Comparison of ENCODE assay signal across 15 cellular contexts in genomic region chr9:137227853-137228514, GRCh38. TPM values are rescaled to one million over a fixed set of nuclear protein-coding genes. Genes with fewer than 3 reads are reported as not detected.
DNase-seq lines count a peak whose midpoint lies in the region; ATAC-seq, FAIRE-seq and TF ChIP-seq lines count a peak whose summit lies in the region.
"Had no signal": no experiment of that assay in that cellular context is flagged by ENCODE, and none has a peak within 500 bp of the region (broad histone marks: within the 10 kb centered on the region; RNA-seq: fewer than 3 reads in every experiment).

No MANE protein-coding gene starts in this region.

- no peaks in the 10 kb centered on the region for H3K9me3 Mint-ChIP-seq in activated CD4-positive, alpha-beta memory T cell treated with anti-CD3 and anti-CD28 coated beads for 36 hours
- no peaks in the 10 kb centered on the region for H3K9me3 Mint-ChIP-seq in activated CD4-positive, alpha-beta memory T cell treated with anti-CD3 and anti-CD28 coated beads, Interleukin-2, amount 10 ng/mL, durations not matched to agents 7 days and 5 days
- H3K9me3 Mint-ChIP-seq in endodermal cell (no peaks in the 10 kb centered on the region), progenitor cell of endocrine pancreas (ENCODE audit: low read depth) (no peaks in the 10 kb centered on the region)
- H3K9me3 Mint-ChIP-seq: activated T-cell treated with anti-CD3 and anti-CD28 coated beads, Interleukin-2, amount 50 U/mL, for 72 hours; neural progenitor cell had no signal

- TF ChIP-seq CTCF in endodermal cell (conservative IDR thresholded peaks at IDR 0.05) (no peak), progenitor cell of endocrine pancreas (IDR thresholded peaks at IDR 0.05; ENCODE audit: unreplicated experiment) (no peak)

- no peak for FAIRE-seq in small intestine (lab: Jason Lieb, UNC)

- H3K36me3 Mint-ChIP-seq in activated CD4-positive, alpha-beta memory T cell treated with anti-CD3 and anti-CD28 coated beads for 36 hours = no peaks in the 10 kb centered on the region
- H3K36me3 Mint-ChIP-seq in activated CD4-positive, alpha-beta memory T cell treated with anti-CD3 and anti-CD28 coated beads, Interleukin-2, amount 10 ng/mL, durations not matched to agents 7 days and 5 days (ENCODE audit: low read depth) = no peaks in the 10 kb centered on the region
- H3K36me3 Mint-ChIP-seq in endodermal cell (ENCODE audit: low read depth) = no peaks in the 10 kb centered on the region
- H3K36me3 Mint-ChIP-seq in progenitor cell of endocrine pancreas (ENCODE audit: insufficient read depth) = no peaks in the 10 kb centered on the region
- H3K36me3 Mint-ChIP-seq: neural progenitor cell had no signal

- H3K36me3 ChIP-seq in NT2/D1 (ENCODE audit: insufficient read depth, insufficient read length, low read length) = no peaks in the 10 kb centered on the region
- H3K36me3 ChIP-seq in endodermal cell (ENCODE audit: control insufficient read depth, insufficient read depth, low read length) = no peaks in the 10 kb centered on the region
- H3K36me3 ChIP-seq in small intestine (ENCODE audit: control insufficient read depth in 2 of 2, insufficient read depth in 2 of 2, low read length in 2 of 2) = no peaks in the 10 kb centered on the region
- H3K36me3 ChIP-seq: cardiac muscle cell, heart left ventricle, neural progenitor cell, Peyer's patch had no signal

- H3K4me3 ChIP-seq in NT2/D1 (ENCODE audit: insufficient read length, low read depth) (no peak overlapping the region), endodermal cell (ENCODE audit: low read length) (no peak overlapping the region), small intestine (ENCODE audit: low read depth in 1 of 2, low read length in 2 of 2) (no peak overlapping the region)
- H3K4me3 ChIP-seq: cardiac muscle cell, heart left ventricle, neural progenitor cell, Peyer's patch had no signal

- WGBS in endodermal cell (ENCODE audit: insufficient coverage in 1 of 2, insufficient read length in 1 of 2), 2 experiments = 74 to 77% methylated on average over 7 to 18 of the region's 19 CpGs
- WGBS in small intestine, 3 donors = 12 to 38% (median 27%) methylated on average over 13 to 19 of the region's 19 CpGs

- no peak overlapping the region for H3K4me3 Mint-ChIP-seq in activated CD4-positive, alpha-beta memory T cell treated with anti-CD3 and anti-CD28 coated beads for 36 hours
- H3K4me3 Mint-ChIP-seq in activated CD4-positive, alpha-beta memory T cell treated with anti-CD3 and anti-CD28 coated beads, Interleukin-2, amount 10 ng/mL, durations not matched to agents 7 days and 5 days = no peak overlapping the region
- H3K4me3 Mint-ChIP-seq in endodermal cell (no peak overlapping the region), progenitor cell of endocrine pancreas (ENCODE audit: low read depth) (peak overlapping the region; percentile 51)
- H3K4me3 Mint-ChIP-seq: activated T-cell treated with anti-CD3 and anti-CD28 coated beads, Interleukin-2, amount 50 U/mL, for 72 hours; neural progenitor cell had no signal

- peaks cover 3% of the 10 kb centered on the region for H3K4me1 Mint-ChIP-seq in activated CD4-positive, alpha-beta memory T cell treated with anti-CD3 and anti-CD28 coated beads for 36 hours (ENCODE audit: low read depth)
- peaks cover 24% of the 10 kb centered on the region for H3K4me1 Mint-ChIP-seq in activated CD4-positive, alpha-beta memory T cell treated with anti-CD3 and anti-CD28 coated beads, Interleukin-2, amount 10 ng/mL, durations not matched to agents 7 days and 5 days
- peaks cover 2% of the 10 kb centered on the region for H3K4me1 Mint-ChIP-seq in endodermal cell
- H3K4me1 Mint-ChIP-seq in progenitor cell of endocrine pancreas (ENCODE audit: low read depth) = peaks cover 9% of the 10 kb centered on the region

- CTCF ChIA-PET in activated CD4-positive, alpha-beta memory T cell treated with anti-CD3 and anti-CD28 coated beads for 36 hours (lab: Charles Lee) = interaction anchor here (1.0 to 6.6 kb wide), 22 partner anchors 9 to 199 kb away, joined by 3 to 54 read pairs (median 4); partner anchors contain the start of genes DPP7, NDOR1, NELFB and TMEM203
- CTCF ChIA-PET in activated CD4-positive, alpha-beta memory T cell treated with anti-CD3 and anti-CD28 coated beads, Interleukin-2, amount 10 ng/mL, durations not matched to agents 7 days and 5 days (lab: Charles Lee) = interaction anchor here (1.0 to 3.2 kb wide), 13 partner anchors 9 to 160 kb away, joined by 3 to 18 read pairs (median 6); partner anchors contain the start of genes ANAPC2, MAN1B1, SSNA1 and TPRN

- H3K9ac ChIP-seq in NT2/D1 (ENCODE audit: insufficient read length, low read depth) (peak overlapping the region; percentile 56), endodermal cell (ENCODE audit: extremely low read depth, low read length, poor library complexity, severe bottlenecking) (no peak overlapping the region)
- H3K9ac ChIP-seq: neural progenitor cell had no signal

- intact Hi-C loops in activated CD4-positive, alpha-beta memory T cell treated with anti-CD3 and anti-CD28 coated beads for 36 hours (cut with micrococcal nuclease) = no loop called here

- H3K27me3 Mint-ChIP-seq in activated CD4-positive, alpha-beta memory T cell treated with anti-CD3 and anti-CD28 coated beads for 36 hours = peaks cover 5% of the 10 kb centered on the region
- no peaks in the 10 kb centered on the region for H3K27me3 Mint-ChIP-seq in activated CD4-positive, alpha-beta memory T cell treated with anti-CD3 and anti-CD28 coated beads, Interleukin-2, amount 10 ng/mL, durations not matched to agents 7 days and 5 days
- H3K27me3 Mint-ChIP-seq in endodermal cell (ENCODE audit: insufficient read depth) = no peaks in the 10 kb centered on the region
- no peaks in the 10 kb centered on the region for H3K27me3 Mint-ChIP-seq in progenitor cell of endocrine pancreas

- H3K27ac ChIP-seq in endodermal cell (ENCODE audit: low read depth, low read length) (no peak overlapping the region), small intestine (ENCODE audit: low read depth in 1 of 2, low read length in 1 of 2) (no peak overlapping the region)
- H3K27ac ChIP-seq: cardiac muscle cell, heart left ventricle, neural progenitor cell had no signal

- H3K27me3 ChIP-seq in NT2/D1 (ENCODE audit: insufficient read depth, insufficient read length) (peaks cover 2% of the 10 kb centered on the region), endodermal cell (ENCODE audit: control insufficient read depth, insufficient read depth, low read length, poor library complexity, severe bottlenecking) (no peaks in the 10 kb centered on the region), small intestine (ENCODE audit: control insufficient read depth in 2 of 2, insufficient read depth in 2 of 2, low read length in 2 of 2) (no peaks in the 10 kb centered on the region)
- H3K27me3 ChIP-seq: cardiac muscle cell had no signal

- H3K9me3 ChIP-seq in NT2/D1 (ENCODE audit: insufficient read depth, low read length) (no peaks in the 10 kb centered on the region), endodermal cell (ENCODE audit: control insufficient read depth, low read length) (no peaks in the 10 kb centered on the region), small intestine (ENCODE audit: control insufficient read depth, low read depth) (no peaks in the 10 kb centered on the region)
- H3K9me3 ChIP-seq: heart left ventricle had no signal

- no peak for DNase-seq in activated CD4-positive, alpha-beta memory T cell treated with anti-CD3 and anti-CD28 coated beads for 36 hours
- DNase-seq in activated CD4-positive, alpha-beta memory T cell treated with anti-CD3 and anti-CD28 coated beads, Interleukin-2, amount 10 ng/mL, durations not matched to agents 7 days and 5 days = no peak
- DNase-seq in NT2/D1 (ENCODE audit: low read depth, low spot score) (no peak), endodermal cell (no peak), progenitor cell of endocrine pancreas (ENCODE audit: low spot score, unreplicated experiment) (no peak), small intestine (no peak), NCI-H1694 (lab: John Stamatoyannopoulos, UW) (no peak)

- H3K27ac Mint-ChIP-seq in activated CD4-positive, alpha-beta memory T cell treated with anti-CD3 and anti-CD28 coated beads for 36 hours = peak overlapping the region; percentile 64
- no peak overlapping the region for H3K27ac Mint-ChIP-seq in activated CD4-positive, alpha-beta memory T cell treated with anti-CD3 and anti-CD28 coated beads, Interleukin-2, amount 10 ng/mL, durations not matched to agents 7 days and 5 days
- H3K27ac Mint-ChIP-seq in endodermal cell = peak overlapping the region; percentile 81
- H3K27ac Mint-ChIP-seq in progenitor cell of endocrine pancreas = peak overlapping the region; percentile 89
- H3K27ac Mint-ChIP-seq: activated T-cell treated with anti-CD3 and anti-CD28 coated beads, Interleukin-2, amount 50 U/mL, for 72 hours; neural progenitor cell had no signal

- ATAC-seq in GM21723 (IDR thresholded peaks at IDR 0.05; ENCODE audit: unreplicated experiment) = no peak

- peaks cover 35% of the 10 kb centered on the region for H3K4me1 ChIP-seq in NT2/D1 (ENCODE audit: insufficient read depth, insufficient read length)
- H3K4me1 ChIP-seq in endodermal cell (ENCODE audit: control insufficient read depth, insufficient read depth, low read length) = no peaks in the 10 kb centered on the region
- H3K4me1 ChIP-seq in small intestine (ENCODE audit: control insufficient read depth in 2 of 2, insufficient read depth in 1 of 2, low read depth in 1 of 2, low read length in 1 of 2) = peaks cover 0 to 11% of the 10 kb centered on the region in 2 donors

- POLR2A ChIA-PET in activated CD4-positive, alpha-beta memory T cell treated with anti-CD3 and anti-CD28 coated beads for 36 hours (lab: Charles Lee) = interaction anchor here (6.8 kb wide), 1 partner anchor 13 kb away, joined by 38 read pairs; the partner anchor contains the start of gene TUBB4B
- POLR2A ChIA-PET in activated CD4-positive, alpha-beta memory T cell treated with anti-CD3 and anti-CD28 coated beads, Interleukin-2, amount 10 ng/mL, durations not matched to agents 7 days and 5 days (lab: Charles Lee) = interaction anchor here (1.1 to 6.5 kb wide), 5 partner anchors 12 to 140 kb away, joined by 3 to 63 read pairs (median 4); partner anchors contain the start of gene TUBB4B

RNA-seq across cellular contexts. Expression of gene RNF224, which starts 0.7 kb away (rescaled TPM):
- not detected for total RNA-seq in activated CD4-positive, alpha-beta memory T cell treated with anti-CD3 and anti-CD28 coated beads for 36 hours
- under 1 TPM in 1 of 2 experiments, not detected in 1; 0.20 TPM for total RNA-seq in activated CD4-positive, alpha-beta memory T cell treated with anti-CD3 and anti-CD28 coated beads, Interleukin-2, amount 10 ng/mL, durations not matched to agents 7 days and 5 days
- total RNA-seq in endodermal cell (under 1 TPM; 0.24 to 0.38 TPM), progenitor cell of endocrine pancreas (0.27 and 0.53 TPM in 2 replicates)
- polyA plus RNA-seq in endodermal cell (2013, experiment 1 of 2) = not detected
- polyA plus RNA-seq in endodermal cell (2013, experiment 2 of 2) = not detected
- under 1 TPM in 1 of 3 donors, not detected in 2; 0.03 TPM for polyA plus RNA-seq in small intestine
- total RNA-seq: cardiac muscle cell, heart left ventricle, Peyer's patch had no signal
- polyA plus RNA-seq: cardiac muscle cell, heart left ventricle had no signal

RNA-seq across cellular contexts. Expression of gene SLC34A3, which starts 2.7 kb away (rescaled TPM):
- not detected for total RNA-seq in activated CD4-positive, alpha-beta memory T cell treated with anti-CD3 and anti-CD28 coated beads for 36 hours
- not detected for total RNA-seq in activated CD4-positive, alpha-beta memory T cell treated with anti-CD3 and anti-CD28 coated beads, Interleukin-2, amount 10 ng/mL, durations not matched to agents 7 days and 5 days
- total RNA-seq in endodermal cell (under 1 TPM in 1 of 2 donors, not detected in 1; 0.15 TPM), progenitor cell of endocrine pancreas (0.26 and 0.27 TPM in 2 replicates)
- polyA plus RNA-seq in endodermal cell (2013, experiment 1 of 2) = not detected
- polyA plus RNA-seq in endodermal cell (2013, experiment 2 of 2) = 0.12 TPM
- polyA plus RNA-seq in small intestine = under 1 TPM; 0.21 to 0.89 (median 0.81) TPM
- total RNA-seq: cardiac muscle cell, heart left ventricle, renal cortical epithelial cell, ureter had no signal
- polyA plus RNA-seq: cardiac muscle cell, heart left ventricle had no signal

RNA-seq across cellular contexts. Expression of gene CYSRT1, which starts 3.0 kb away (rescaled TPM):
- total RNA-seq in activated CD4-positive, alpha-beta memory T cell treated with anti-CD3 and anti-CD28 coated beads for 36 hours = under 1 TPM; 0.21 to 0.70 TPM
- total RNA-seq in activated CD4-positive, alpha-beta memory T cell treated with anti-CD3 and anti-CD28 coated beads, Interleukin-2, amount 10 ng/mL, durations not matched to agents 7 days and 5 days = under 1 TPM; 0.86 to 0.93 TPM
- total RNA-seq in endodermal cell (1 to 10 TPM; 1.4 to 1.8 TPM), progenitor cell of endocrine pancreas (1.2 and 2.7 TPM in 2 replicates)
- polyA plus RNA-seq in endodermal cell (2013, experiment 1 of 2) = 1.8 TPM
- 1.4 TPM for polyA plus RNA-seq in endodermal cell (2013, experiment 2 of 2)
- polyA plus RNA-seq in small intestine = 1 to 10 TPM in 1 of 3 donors, under 1 TPM in 2; 0.57 to 2.2 (median 0.89) TPM

RNA-seq across cellular contexts. Expression of gene RNF208, which starts 5.9 kb away (rescaled TPM):
- 1 to 10 TPM; 3.4 to 4.4 TPM for total RNA-seq in activated CD4-positive, alpha-beta memory T cell treated with anti-CD3 and anti-CD28 coated beads for 36 hours
- total RNA-seq in activated CD4-positive, alpha-beta memory T cell treated with anti-CD3 and anti-CD28 coated beads, Interleukin-2, amount 10 ng/mL, durations not matched to agents 7 days and 5 days = 1 to 10 TPM; 2.2 to 2.5 TPM
- total RNA-seq in endodermal cell = 10 to 100 TPM; 10.5 to 15.6 TPM
- 10.5 TPM for polyA plus RNA-seq in endodermal cell (2013, experiment 1 of 2)
- polyA plus RNA-seq in endodermal cell (2013, experiment 2 of 2) = 9.9 TPM
- 24.0 and 25.7 TPM in 2 replicates for total RNA-seq in progenitor cell of endocrine pancreas
- 1 to 10 TPM; 2.7 to 9.4 (median 7.2) TPM for polyA plus RNA-seq in small intestine

RNA-seq across cellular contexts. Expression of gene TUBB4B, which starts 13.1 kb away (rescaled TPM):
- total RNA-seq in activated CD4-positive, alpha-beta memory T cell treated with anti-CD3 and anti-CD28 coated beads for 36 hours = 100 to 1,000 TPM; 320 to 325 TPM
- 100 to 1,000 TPM; 314 to 319 TPM for total RNA-seq in activated CD4-positive, alpha-beta memory T cell treated with anti-CD3 and anti-CD28 coated beads, Interleukin-2, amount 10 ng/mL, durations not matched to agents 7 days and 5 days
- total RNA-seq in endodermal cell (100 to 1,000 TPM; 328 to 415 TPM), progenitor cell of endocrine pancreas (233 and 245 TPM in 2 replicates)
- 395 TPM for polyA plus RNA-seq in endodermal cell (2013, experiment 1 of 2)
- polyA plus RNA-seq in endodermal cell (2013, experiment 2 of 2) = 425 TPM
- 100 to 1,000 TPM; 365 to 374 (median 369) TPM for polyA plus RNA-seq in small intestine
